18 cellular contexts compared by ENCODE assay signal in the genomic region with DNA sequence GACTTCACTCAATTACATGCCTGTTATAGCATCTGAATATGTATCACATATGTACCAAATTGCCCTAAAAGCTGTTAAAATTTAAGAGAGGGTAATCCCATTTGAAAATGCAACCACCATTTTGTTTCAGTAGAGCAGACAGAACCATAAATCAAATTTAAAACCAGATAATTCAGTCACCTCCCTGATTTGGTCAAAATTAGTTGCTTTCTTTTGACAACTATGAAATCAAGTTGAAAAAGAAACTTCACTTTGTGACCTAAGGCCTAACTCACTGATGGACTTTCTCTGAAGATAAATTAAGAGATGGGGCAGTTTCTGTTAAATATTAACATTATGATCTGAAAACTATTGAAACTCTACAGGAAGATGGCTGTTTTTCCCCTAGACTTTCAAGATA.
"Had no signal": no experiment of that assay in that cellular context is flagged by ENCODE, and none has a peak within 500 bp of the region (broad histone marks: within the 10 kb centered on the region; RNA-seq: fewer than 3 reads in every experiment).

No MANE protein-coding gene starts in this region.

- H3K36me3 ChIP-seq: colonic mucosa had no signal

- H3K9me3 Mint-ChIP-seq: activated naive CD8-positive, alpha-beta T cell treated with anti-CD3 and anti-CD28 coated beads for 36 hours; activated T-cell treated with anti-CD3 and anti-CD28 coated beads, Interleukin-2, amount 50 U/mL, for 4 hours; neural crest cell had no signal

- H3K4me3 ChIP-seq: cardiac muscle cell, colonic mucosa, spleen, upper lobe of left lung had no signal

- H3K27ac Mint-ChIP-seq: activated naive CD8-positive, alpha-beta T cell treated with anti-CD3 and anti-CD28 coated beads for 36 hours had no signal

- H3K27me3 ChIP-seq: cardiac muscle cell, colonic mucosa, spleen, upper lobe of left lung had no signal

- DNase-seq: activated CD4-positive, alpha-beta T cell treated with anti-CD3 and anti-CD28 coated beads for 1 hour; activated CD4-positive, alpha-beta T cell treated with anti-CD3 and anti-CD28 coated beads, Interleukin-2, amount 50 U/mL, for 48 hours; activated gamma-delta T cell treated with Interleukin-2 at 50 U/mL for 16 hours; activated naive CD8-positive, alpha-beta T cell treated with anti-CD3 and anti-CD28 coated beads for 36 hours; activated T-cell treated with anti-CD3 and anti-CD28 coated beads, Interleukin-2, amount 50 U/mL, for 4 hours; aorta; colonic mucosa; foreskin melanocyte; posterior cingulate gyrus; right cardiac atrium; spleen; stimulated activated CD4-positive, alpha-beta T cell treated with anti-CD3 and anti-CD28 coated beads, Interleukin-1b, Interleukin-23, amount 100 ng/mL, for 48 hours; stimulated activated naive CD4-positive, alpha-beta T cell treated with Interleukin-2 at 50 U/mL for 16 hours; T-helper 9 cell; upper lobe of left lung had no signal

- H3K9me3 ChIP-seq: colonic mucosa, spleen, upper lobe of left lung had no signal

- H3K27ac ChIP-seq: cardiac muscle cell, colonic mucosa, spleen had no signal

- ATAC-seq: activated T-cell treated with anti-CD3 and anti-CD28 coated beads, Interleukin-2, amount 50 U/mL, for 4 hours had no signal

- H3K4me3 Mint-ChIP-seq: activated naive CD8-positive, alpha-beta T cell treated with anti-CD3 and anti-CD28 coated beads for 36 hours; activated T-cell treated with anti-CD3 and anti-CD28 coated beads, Interleukin-2, amount 50 U/mL, for 4 hours; neural crest cell had no signal

- FAIRE-seq: keratinocyte had no signal

- H3K27me3 Mint-ChIP-seq: activated naive CD8-positive, alpha-beta T cell treated with anti-CD3 and anti-CD28 coated beads for 36 hours had no signal
